Comparison of ENCODE assay signal across 9 cellular contexts in genomic region chr15:39580630-39581500, GRCh38. TPM values are rescaled to one million over a fixed set of nuclear protein-coding genes. Genes with fewer than 3 reads are reported as not detected.
DNase-seq lines count a peak whose midpoint lies in the region; ATAC-seq, FAIRE-seq and TF ChIP-seq lines count a peak whose summit lies in the region.
"Had no signal": no experiment of that assay in that cellular context is flagged by ENCODE, and none has a peak within 500 bp of the region (broad histone marks: within the 10 kb centered on the region; RNA-seq: fewer than 3 reads in every experiment).

THBS1 (plus strand) TSS chr15:39581079; CDS start chr15:39581858, 779 bp downstream.

- H3K9ac ChIP-seq in K562 (ENCODE audit: insufficient read depth in 1 of 2, low read depth in 2 of 2, low read length in 2 of 2): peak within 1 kb of the TSS in 1 of 2 experiments; percentile 38; a peak in 1 of 4 replicates

- no peak for TF ChIP-seq RAD21 in K562 (CRISPR knock-in tag; conservative IDR thresholded peaks at IDR 0.05 in 1 of 2, IDR thresholded peaks at IDR 0.05 in 1 of 2)

- TF ChIP-seq CTCF in Calu3 (IDR thresholded peaks at IDR 0.05; ENCODE audit: unreplicated experiment): no peak
- no peak for TF ChIP-seq CTCF in HFF-Myc (IDR thresholded peaks at IDR 0.05; ENCODE audit: low read depth, low read length, missing control alignments)
- TF ChIP-seq CTCF in K562 (IDR thresholded peaks at IDR 0.05 in 2 of 3, conservative IDR thresholded peaks at IDR 0.05 in 1 of 3; ENCODE audit: insufficient read depth in 2 of 3, low read depth in 1 of 3, low read length in 3 of 3): no peak
- TF ChIP-seq CTCF in gastrocnemius medialis (IDR thresholded peaks at IDR 0.05 in 4 of 5, conservative IDR thresholded peaks at IDR 0.05 in 1 of 5): no peak

- peak within 1 kb of the TSS; percentile 81 for H3K4me3 ChIP-seq in HFF-Myc (replicated peaks; ENCODE audit: low read depth, low read length)
- H3K4me3 ChIP-seq in K562: peak within 1 kb of the TSS; percentile 24
- H3K4me3 ChIP-seq in gastrocnemius medialis: peak within 1 kb of the TSS; percentile 55 to 63 (median 58)

- no peak for FAIRE-seq in K562 (lab: Jason Lieb, UNC)

- no peaks in the 10 kb centered on the region for H3K9me3 Mint-ChIP-seq in Calu3 (ENCODE audit: low read depth, unreplicated experiment)
- H3K9me3 Mint-ChIP-seq: activated B cell treated with CpG ODN at 0.5 μM for 24 hours had no signal

- BruUV-seq in Calu3 (replicated peaks; lab: Mats Ljungman, UMichigan) (no TSS peak), K562 (replicated peaks; lab: Mats Ljungman, UMichigan) (no TSS peak)

- no peak within 1 kb of the TSS for H3K27ac ChIP-seq in K562 (ENCODE audit: extremely low read depth, low read depth, low read length)
- H3K27ac ChIP-seq in gastrocnemius medialis: peak within 1 kb of the TSS; percentile 66 to 75 (median 68)

- H3K4me1 ChIP-seq in K562 (replicated peaks in 1 of 2; ENCODE audit: control insufficient read depth in 2 of 2, insufficient read depth in 2 of 2, low read length in 2 of 2) (peaks cover 0 to 12% of the 10 kb centered on the region in 2 experiments; a peak in 1 of 5 replicates), gastrocnemius medialis (peaks cover 7 to 17% of the 10 kb centered on the region in 2 donors)

- H3K9me1 ChIP-seq in K562 (ENCODE audit: control insufficient read depth, insufficient read depth, low read length): no peaks in the 10 kb centered on the region

- intact Hi-C loops in Calu3 (cut with micrococcal nuclease; ENCODE audit: unreplicated experiment) (loop anchor here (1.0 to 10.0 kb wide), 8 partner anchors 176 to 874 kb away; no protein-coding TSS in a partner anchor), K562 (cut with micrococcal nuclease) (loop anchor here (2.0 to 10.0 kb wide), 5 partner anchors 186 to 876 kb away; no protein-coding TSS in a partner anchor), gastrocnemius medialis (cut with DNase I; ENCODE audit: low total_unique reads) (loop anchor here (1.0 to 10.0 kb wide), 3 partner anchors 174 to 874 kb away; no protein-coding TSS in a partner anchor)

- peak within 1 kb of the TSS; percentile 27 for H3K4me2 ChIP-seq in K562 (ENCODE audit: insufficient read depth, low read length)

- 0 out of 2 replicates have a peak, but pooled peaks cover 3% of the 10 kb centered on the region for H4K20me1 ChIP-seq in K562 (replicated peaks; ENCODE audit: control insufficient read depth, insufficient read depth, low read length)

- in situ Hi-C loops in K562 (cut with MboI) (loop anchor here (25.0 kb wide), 1 partner anchor 769 kb away; no protein-coding TSS in a partner anchor), gastrocnemius medialis (cut with MboI; ENCODE audit: low sequenced_read_pairs in 4 of 4) (loop anchor here in 2 of 4 donors (10.0 to 25.0 kb wide), 3 partner anchors 419 to 769 kb away; no protein-coding TSS in a partner anchor)

- H3K36me3 ChIP-seq in K562 (ENCODE audit: control insufficient read depth, insufficient read depth, low read length): no peaks in the 10 kb centered on the region
- H3K36me3 ChIP-seq in gastrocnemius medialis: peaks cover 0 to 7% of the 10 kb centered on the region in 2 donors

- CTCF ChIA-PET in Calu3 (lab: Charles Lee): interaction anchor here (0.7 to 2.6 kb wide), 7 partner anchors 51 to 409 kb away, joined by 3 to 37 read pairs (median 6); no protein-coding TSS in a partner anchor
- CTCF ChIA-PET in K562 (lab: Yijun Ruan, JAX; ENCODE audit: low intra/inter-chr PET ratio): interaction anchor here (1.3 to 1.9 kb wide), 3 partner anchors 176 to 873 kb away, joined by 4 to 10 read pairs (median 7); no protein-coding TSS in a partner anchor

- 18% methylated on average over 35 of the region's 71 CpGs for WGBS in K562 (ENCODE audit: insufficient coverage, low coverage, missing lambda C conversion rate)

- H3K36me3 Mint-ChIP-seq in Calu3 (ENCODE audit: insufficient read depth, unreplicated experiment): peaks cover 33% of the 10 kb centered on the region

- H2AFZ ChIP-seq in K562 (ENCODE audit: low read depth, low read length): peak within 1 kb of the TSS; percentile 58; the same call in 1 of the 2 replicates

- peaks cover 9% of the 10 kb centered on the region for H3K4me1 Mint-ChIP-seq in Calu3 (ENCODE audit: low read depth, unreplicated experiment)

- POLR2A ChIA-PET in K562 (lab: Yijun Ruan, JAX): interaction anchor here (0.6 to 0.7 kb wide), 2 partner anchors 230 to 306 kb away, joined by 3 to 4 read pairs; no protein-coding TSS in a partner anchor

- peak; percentile 82 for DNase-seq in Calu3
- peak; percentile 78 for DNase-seq in HFF-Myc (ENCODE audit: extremely low read depth, low read depth)
- peak in 2 of 4 experiments; percentile 59 to 60 for DNase-seq in K562 (ENCODE audit: extremely low read depth in 1 of 4, low spot score in 3 of 4)
- peak; percentile 69 for DNase-seq in iPS DF 19.7 (ENCODE audit: low read depth, low spot score)
- DNase-seq in gastrocnemius medialis: peak; percentile 26 to 73

- peaks cover 31 to 42% of the 10 kb centered on the region in 2 experiments; a peak in 4 of 5 replicates for H3K27me3 ChIP-seq in K562 (ENCODE audit: control insufficient read depth in 2 of 2, insufficient read depth in 2 of 2, low read length in 2 of 2)
- peaks cover 0 to 6% (median 4%) of the 10 kb centered on the region in 3 donors for H3K27me3 ChIP-seq in gastrocnemius medialis

- H3K27ac Mint-ChIP-seq in Calu3 (ENCODE audit: unreplicated experiment): peak within 1 kb of the TSS; percentile 94
- H3K27ac Mint-ChIP-seq: activated B cell treated with CpG ODN at 0.5 μM for 24 hours had no signal

- TF ChIP-seq EP300 in K562 (IDR thresholded peaks at IDR 0.05; ENCODE audit: low read length): no peak

- peak; percentile 85 for ATAC-seq in SK-N-SH treated with all-trans-retinoic acid at 6 μM for 48 hours
- ATAC-seq in K562: peak; percentile 11; the same call in 2 of the 3 replicates
- peak; percentile 21 to 30 for ATAC-seq in gastrocnemius medialis
- no peak for ATAC-seq in GM19452 (IDR thresholded peaks at IDR 0.05; ENCODE audit: unreplicated experiment)
- ATAC-seq in GM21381 (IDR thresholded peaks at IDR 0.05; ENCODE audit: unreplicated experiment): no peak

- H3K4me3 Mint-ChIP-seq in Calu3 (ENCODE audit: low read depth, unreplicated experiment): peak within 1 kb of the TSS; percentile 75
- H3K4me3 Mint-ChIP-seq: activated B cell treated with CpG ODN at 0.5 μM for 24 hours had no signal

- H3K79me2 ChIP-seq in K562 (ENCODE audit: control insufficient read depth, insufficient read depth, low read length): no peaks in the 10 kb centered on the region

- H3K27me3 Mint-ChIP-seq in Calu3 (ENCODE audit: unreplicated experiment): no peaks in the 10 kb centered on the region

- TF ChIP-seq POLR2A in K562 (conservative IDR thresholded peaks at IDR 0.05) (no peak), gastrocnemius medialis (IDR thresholded peaks at IDR 0.05) (peak; percentile 50 to 72)

- H3K9me3 ChIP-seq in K562 (replicated peaks; ENCODE audit: control insufficient read depth, insufficient read depth, low read depth, low read length) (peaks cover 7% of the 10 kb centered on the region), gastrocnemius medialis (no peaks in the 10 kb centered on the region)

TF ChIP-seq in SK-N-SH treated with all-trans-retinoic acid at 6 μM for 48 hours, 23 proteins besides CTCF, POLR2A, EP300 and RAD21 (continues in another document):
- no peak for TF ChIP-seq CSRNP3 (CRISPR knock-in tag; IDR thresholded peaks at IDR 0.05)

TF ChIP-seq in K562, 482 proteins besides CTCF, POLR2A, EP300 and RAD21:
- TF ChIP-seq E2F6 (IDR thresholded peaks at IDR 0.05; ENCODE audit: borderline replicate concordance in 1 of 2, extremely low read depth in 1 of 2, insufficient read depth in 1 of 2, insufficient read length in 1 of 2, low read depth in 1 of 2, low read length in 1 of 2, poor library complexity in 1 of 2, severe bottlenecking in 1 of 2) (peak in 1 of 2 experiments; percentile 33), EGR1 (conservative IDR thresholded peaks at IDR 0.05) (peak; percentile 62), NUFIP1 (IDR thresholded peaks at IDR 0.05; ENCODE audit: partially characterized antibody) (no peak), MYNN (IDR thresholded peaks at IDR 0.05) (no peak), MYNN (CRISPR knock-in tag; IDR thresholded peaks at IDR 0.05) (no peak), ZKSCAN1 (IDR thresholded peaks at IDR 0.05; ENCODE audit: low read depth, low read length) (no peak)

RNA-seq across cellular contexts. Expression of gene THBS1, which starts in this region (rescaled TPM):
- total RNA-seq in Calu3 (2022) (81.2 and 199 TPM in 2 replicates), K562 (2014; rRNA removed) (0.23 and 0.29 TPM in 2 replicates), K562 (2014; rRNA removed; fragmentation: Illumina TruSeq; extraction: Trizol) (0.40 and 0.51 TPM in 2 replicates), K562 (2015; rRNA removed; fragmentation: Illumina TruSeq; extraction: Trizol) (0.53 and 0.65 TPM in 2 replicates), K562 (2021) (1.3 and 2.0 TPM in 2 replicates), gastrocnemius medialis (10 to 100 TPM; 10.7 to 99.0 (median 44.6) TPM)
- 3.7 and 5.3 TPM in 2 replicates for total RNA-seq in K562 (2011; cell fraction: chromatin; rRNA removed; ENCODE audit: low replicate concordance)
- total RNA-seq in K562 (2011; cell fraction: nucleolus; rRNA removed): 2.2 and 3.2 TPM in 2 replicates
- 2.1 and 3.4 TPM in 2 replicates for total RNA-seq in K562 (2011; cell fraction: nucleoplasm; rRNA removed)
- polyA plus RNA-seq in K562 (2011; rRNA removed) (0.16 and 0.64 TPM in 2 replicates), K562 (2014; fragmentation: Illumina TruSeq; extraction: Trizol) (0.12 and 0.40 TPM in 2 replicates), K562 (2014; fragmentation: Nextera tagmentation; extraction: Ambion mirVana) (under 1 TPM; 0.04 to 0.08 TPM), K562 (2014; rRNA removed) (0.07 and 1.0 TPM in 2 replicates)
- 0.44 and 1.9 TPM in 2 replicates for polyA plus RNA-seq in K562 (2011; cell fraction: cytosol; rRNA removed)
- polyA plus RNA-seq in K562 (2011; cell fraction: nucleus; rRNA removed): 0.44 and 7.7 TPM in 2 replicates
- 0.31 and 0.84 TPM in 2 replicates for polyA plus RNA-seq in K562 (2012)
- 0.42 and 2.6 TPM in 2 replicates for polyA minus RNA-seq in K562 (2011; rRNA and poly(A)+ RNA removed)
- polyA minus RNA-seq in K562 (2011; cell fraction: cytosol; rRNA and poly(A)+ RNA removed): 2.8 and 4.3 TPM in 2 replicates
- 1.1 and 7.7 TPM in 2 replicates for polyA minus RNA-seq in K562 (2011; cell fraction: nucleus; rRNA and poly(A)+ RNA removed)

Comparison
In these comparisons a context has a peak if more than half of its experiments do, and no peak if none do; other contexts are left out.
1. H3K4me3 ChIP-seq: peak in every context shown above with its lines; median percentile 81 in HFF-Myc; 58 in gastrocnemius medialis; 24 in K562.
2. ATAC-seq: peak in SK-N-SH treated with all-trans-retinoic acid at 6 μM for 48 hours (single experiment), K562 (single experiment) and gastrocnemius medialis (2 of 2); none in GM19452 (single experiment) and GM21381 (single experiment).